ENCODE assay signal across 1 cellular context in genomic region chr9:91948423-91949292, GRCh38.
TF ChIP-seq lines count a peak whose summit lies in the region.

No MANE protein-coding gene starts in this region.

TF ChIP-seq in HEK293, 187 proteins besides CTCF, POLR2A, EP300 and RAD21 (continued from another document and continues in another):
- TF ChIP-seq ZBTB11 (tag by site-specific recombination; conservative IDR thresholded peaks at IDR 0.05; ENCODE audit: low read depth) (peak; percentile 39; the same call in 1 of the 2 replicates), TSHZ1 (tag by site-specific recombination; IDR thresholded peaks at IDR 0.05; ENCODE audit: borderline replicate concordance) (peak; percentile 34; the same call in 1 of the 2 replicates), ZNF549 (tag by site-specific recombination; IDR thresholded peaks at IDR 0.05) (no peak), ZNF202 (tag by site-specific recombination; IDR thresholded peaks at IDR 0.05; ENCODE audit: borderline replicate concordance) (no peak), HOXC10 (CRISPR knock-in tag; IDR thresholded peaks at IDR 0.05) (no peak), IKZF3 (tag by site-specific recombination; IDR thresholded peaks at IDR 0.05) (peak; percentile 91), ZBTB26 (tag by site-specific recombination; optimal IDR thresholded peaks at IDR 0.05) (peak; percentile 80), ZBTB7A (tag by site-specific recombination; IDR thresholded peaks at IDR 0.05; ENCODE audit: low read depth) (no peak; the same call in 1 of the 2 replicates), ZNF624 (tag by site-specific recombination; IDR thresholded peaks at IDR 0.05) (no peak), HOXD13 (CRISPR knock-in tag; IDR thresholded peaks at IDR 0.05; ENCODE audit: borderline replicate concordance) (no peak), EGR2 (tag by site-specific recombination; IDR thresholded peaks at IDR 0.05; ENCODE audit: low read depth) (peak; percentile 70), ZNF19 (tag by site-specific recombination; IDR thresholded peaks at IDR 0.05; ENCODE audit: low read depth) (no peak), ZNF473 (tag by site-specific recombination; IDR thresholded peaks at IDR 0.05) (no peak), ZNF292 (tag by site-specific recombination; IDR thresholded peaks at IDR 0.05; ENCODE audit: borderline replicate concordance, low read depth) (no peak), PRDM10 (tag by site-specific recombination; IDR thresholded peaks at IDR 0.05) (peak; percentile 62), SP7 (tag by site-specific recombination; IDR thresholded peaks at IDR 0.05) (peak; percentile 69), PRDM2 (tag by site-specific recombination; IDR thresholded peaks at IDR 0.05; ENCODE audit: borderline replicate concordance) (no peak), ZNF416 (tag by site-specific recombination; IDR thresholded peaks at IDR 0.05) (no peak), ZNF600 (tag by site-specific recombination; IDR thresholded peaks at IDR 0.05) (no peak; the same call in 1 of the 2 replicates), ZNF560 (tag by site-specific recombination; IDR thresholded peaks at IDR 0.05; ENCODE audit: borderline replicate concordance) (no peak), ZNF623 (tag by site-specific recombination; IDR thresholded peaks at IDR 0.05) (no peak), SCRT2 (tag by site-specific recombination; IDR thresholded peaks at IDR 0.05) (no peak), ZNF530 (tag by site-specific recombination; IDR thresholded peaks at IDR 0.05; ENCODE audit: low read depth) (no peak), ZNF223 (tag by site-specific recombination; IDR thresholded peaks at IDR 0.05) (no peak), OSR2 (tag by site-specific recombination; IDR thresholded peaks at IDR 0.05) (0 out of 2 replicates have a peak, but pooled peaks have one; percentile 19), ZNF169 (tag by site-specific recombination; IDR thresholded peaks at IDR 0.05) (no peak), ZNF335 (tag by site-specific recombination; conservative IDR thresholded peaks at IDR 0.05) (peak; percentile 84), ZNF555 (tag by site-specific recombination; conservative IDR thresholded peaks at IDR 0.05) (no peak), ZNF670 (tag by site-specific recombination; IDR thresholded peaks at IDR 0.05; ENCODE audit: low read depth) (no peak), ZNF362 (tag by site-specific recombination; IDR thresholded peaks at IDR 0.05) (no peak), ZNF214 (tag by site-specific recombination; IDR thresholded peaks at IDR 0.05; ENCODE audit: borderline replicate concordance) (no peak), ZNF529 (tag by site-specific recombination; IDR thresholded peaks at IDR 0.05; ENCODE audit: insufficient replicate concordance) (no peak), ZNF391 (tag by site-specific recombination; IDR thresholded peaks at IDR 0.05; ENCODE audit: borderline replicate concordance, low read depth) (no peak), PRDM1 (tag by site-specific recombination; IDR thresholded peaks at IDR 0.05) (no peak), ZNF341 (tag by site-specific recombination; IDR thresholded peaks at IDR 0.05; ENCODE audit: low read depth) (peak; percentile 96), ZNF302 (tag by site-specific recombination; IDR thresholded peaks at IDR 0.05; ENCODE audit: low read depth) (no peak), SALL2 (tag by site-specific recombination; IDR thresholded peaks at IDR 0.05; ENCODE audit: borderline replicate concordance) (no peak), ZNF48 (tag by site-specific recombination; IDR thresholded peaks at IDR 0.05) (no peak), KLF1 (tag by site-specific recombination; IDR thresholded peaks at IDR 0.05) (peak; percentile 43), BCL6B (tag by site-specific recombination; IDR thresholded peaks at IDR 0.05) (no peak), ZNF548 (tag by site-specific recombination; IDR thresholded peaks at IDR 0.05) (no peak), ZSCAN16 (tag by site-specific recombination; IDR thresholded peaks at IDR 0.05) (no peak), ZNF37A (tag by site-specific recombination; IDR thresholded peaks at IDR 0.05) (no peak), ZFP69B (tag by site-specific recombination; IDR thresholded peaks at IDR 0.05) (0 out of 2 replicates have a peak, but pooled peaks have one; percentile 11), ZNF404 (tag by site-specific recombination; IDR thresholded peaks at IDR 0.05) (no peak)
